ENCODE assay signal across 1 cellular context in the genomic region with DNA sequence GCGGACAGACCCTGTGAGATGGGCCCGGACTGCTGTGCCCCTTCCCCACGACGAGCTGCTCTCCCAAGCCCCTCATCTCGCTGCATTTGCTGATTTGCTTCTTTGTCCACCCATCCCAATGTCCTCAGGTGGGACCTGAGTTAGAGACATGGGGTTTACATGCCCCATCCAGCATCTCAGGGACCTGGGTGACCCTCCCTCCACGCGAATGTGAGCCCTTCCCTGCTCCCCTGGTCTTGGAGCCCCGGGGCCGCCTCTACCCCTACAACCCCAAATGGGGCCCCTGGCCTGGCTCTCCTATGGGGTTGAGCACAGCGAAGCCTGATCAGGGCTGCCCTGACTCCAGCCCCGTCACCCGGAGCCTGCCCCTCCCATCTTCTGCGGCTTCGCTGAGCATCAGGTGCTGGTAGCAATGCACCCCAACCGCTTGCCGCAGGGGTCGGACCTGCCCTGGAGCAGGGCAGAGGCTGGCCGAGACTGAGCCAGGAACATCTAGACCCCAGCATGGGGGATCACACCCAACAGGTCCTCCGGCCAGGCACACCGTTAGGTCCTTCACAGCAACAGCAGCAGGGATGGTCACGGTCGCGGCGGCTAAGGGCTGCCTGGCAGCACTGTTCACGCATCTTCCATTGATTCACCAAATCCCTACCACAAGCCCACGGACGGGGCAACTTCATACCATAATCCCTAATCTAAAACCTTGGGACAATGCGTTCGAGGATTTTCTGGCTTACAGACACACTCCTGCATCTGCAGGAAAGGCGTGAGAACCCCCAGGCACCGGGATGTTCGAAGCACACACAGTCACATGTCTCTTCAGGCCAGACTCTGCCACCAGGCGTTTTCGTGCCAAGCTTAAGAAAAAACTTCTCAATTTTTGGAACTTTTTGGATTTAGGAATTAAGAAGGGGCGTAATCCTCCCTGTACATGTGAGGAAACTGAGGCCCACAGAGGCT.
TF ChIP-seq lines count a peak whose summit lies in the region.

No MANE protein-coding gene starts in this region.

TF ChIP-seq in H1, 55 proteins besides CTCF, POLR2A, EP300 and RAD21:
- TF ChIP-seq JUN (IDR thresholded peaks at IDR 0.05; ENCODE audit: low read depth, low read length): no peak
- TF ChIP-seq MAFK (IDR thresholded peaks at IDR 0.05; ENCODE audit: low read depth, low read length): no peak
- TF ChIP-seq SP1 (IDR thresholded peaks at IDR 0.05; ENCODE audit: low read depth, low read length): no peak
- TF ChIP-seq TEAD4 (IDR thresholded peaks at IDR 0.05; ENCODE audit: low read depth, low read length): no peak
